29 cellular contexts compared by ENCODE assay signal in the genomic region with DNA sequence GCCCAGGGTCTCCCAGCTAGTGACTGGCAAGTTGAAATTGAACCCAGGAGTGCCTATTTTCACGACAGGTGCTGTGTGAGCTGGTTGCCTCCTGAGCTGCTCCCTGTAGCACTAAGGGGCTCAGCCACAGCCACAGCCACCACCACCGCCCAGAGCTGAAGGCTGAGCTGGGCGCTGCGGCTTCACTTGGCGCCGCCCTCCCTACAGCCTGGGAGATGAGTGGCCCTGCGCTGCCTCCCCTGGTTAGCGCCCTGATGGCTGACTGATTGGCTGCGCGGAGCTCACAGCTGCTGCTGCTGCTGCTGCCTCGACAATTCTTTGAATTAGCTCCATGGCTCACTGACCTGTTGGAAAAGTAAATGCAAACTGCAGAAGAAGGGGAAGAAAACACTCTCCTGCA.
DNase-seq lines count a peak whose midpoint lies in the region; ATAC-seq and TF ChIP-seq lines count a peak whose summit lies in the region.
"Had no signal": no experiment of that assay in that cellular context is flagged by ENCODE, and none has a peak within 500 bp of the region (broad histone marks: within the 10 kb centered on the region; RNA-seq: fewer than 3 reads in every experiment).

No MANE protein-coding gene starts in this region.

- no peaks in the 10 kb centered on the region for H3K9me3 ChIP-seq in BE2C
- H3K9me3 ChIP-seq: heart right ventricle, transverse colon had no signal

- no peaks in the 10 kb centered on the region; the same call in 1 of the 2 replicates for H3K27me3 ChIP-seq in BE2C

- no peaks in the 10 kb centered on the region for H3K4me1 ChIP-seq in BE2C
- H3K4me1 ChIP-seq: transverse colon had no signal

- intact Hi-C loops in left ventricle myocardium superior (cut with micrococcal nuclease), result no loop called here

- peak; percentile 42 for DNase-seq in BE2C
- peak; percentile 35 for DNase-seq in Daoy (ENCODE audit: low read depth)
- peak; percentile 15 for DNase-seq in NCI-H69 (lab: John Stamatoyannopoulos, UW)
- peak; percentile 42 for DNase-seq in iPS-NIHi11 (ENCODE audit: low spot score)
- no peak for DNase-seq in NCI-H146 treated with DMSO at 0.1 percent for 48 hours (lab: John Stamatoyannopoulos, UW; ENCODE audit: unreplicated experiment)
- no peak for DNase-seq in NAMALWA (ENCODE audit: low spot score)
- no peak for DNase-seq in left ventricle myocardium superior
- DNase-seq: activated CD4-positive, alpha-beta T cell treated with anti-CD3 and anti-CD28 coated beads for 36 hours; activated naive CD4-positive, alpha-beta T cell treated with anti-CD3 and anti-CD28 coated beads, Interleukin-2, amount 50 U/mL, for 16 hours; activated T-cell treated with anti-CD3 and anti-CD28 coated beads for 4 hours; amniotic stem cell; Calu3; CD4-positive, CD25-positive, alpha-beta regulatory T cell; cerebellar nuclear complex; dermis blood vessel endothelial cell; EL; foreskin melanocyte; heart right ventricle; KBM-7; naive thymus-derived CD8-positive, alpha-beta T cell; NCI-H1105 treated with DMSO at 0.1 percent for 48 hours; NCI-H2029 treated with DMSO at 0.1 percent for 48 hours; NCI-H446 treated with DMSO at 0.1 percent for 48 hours; PC-3; stimulated activated CD4-positive, alpha-beta T cell treated with anti-CD3 and anti-CD28 coated beads, Interleukin-15, amount 100 ng/mL, for 24 hours; stimulated activated CD4-positive, alpha-beta T cell treated with anti-CD3 and anti-CD28 coated beads, Interleukin-4, amount 100 ng/mL, for 4 hours; transverse colon had no signal

- no peaks in the 10 kb centered on the region for H3K36me3 ChIP-seq in BE2C
- H3K36me3 ChIP-seq: heart right ventricle, transverse colon had no signal

- no peak for TF ChIP-seq CTCF in BE2C (IDR thresholded peaks at IDR 0.05; ENCODE audit: low read depth, low read length)

- ATAC-seq in left ventricle myocardium superior, result no peak
- ATAC-seq: activated CD4-positive, alpha-beta T cell treated with anti-CD3 and anti-CD28 coated beads for 36 hours; heart right ventricle; naive thymus-derived CD8-positive, alpha-beta T cell; PC-3; Right ventricle myocardium inferior had no signal

- no peak overlapping the region for H3K4me3 ChIP-seq in BE2C (ENCODE audit: low read depth, low read length)
- H3K4me3 ChIP-seq: heart right ventricle, lung, transverse colon had no signal

Comparison
In these comparisons a context has a peak if more than half of its experiments do, and no peak if none do; other contexts are left out.
1. DNase-seq: peak in BE2C (single experiment), Daoy (single experiment), NCI-H69 (single experiment) and iPS-NIHi11 (single experiment); none in NCI-H146 treated with DMSO at 0.1 percent for 48 hours (single experiment), NAMALWA (single experiment) and left ventricle myocardium superior (single experiment).